9 cellular contexts compared by ENCODE assay signal in genomic region chr6:149450679-149451360, GRCh38. TPM values are rescaled to one million over a fixed set of nuclear protein-coding genes. Genes with fewer than 3 reads are reported as not detected.
DNase-seq lines count a peak whose midpoint lies in the region; ATAC-seq and TF ChIP-seq lines count a peak whose summit lies in the region.
"Had no signal": no experiment of that assay in that cellular context is flagged by ENCODE, and none has a peak within 500 bp of the region (broad histone marks: within the 10 kb centered on the region; RNA-seq: fewer than 3 reads in every experiment).

No MANE protein-coding gene starts in this region.

- H3K27ac ChIP-seq in esophagus muscularis mucosa (replicated peaks in 1 of 4) (peak overlapping the region in 3 of 4 donors; percentile 26 to 62 (median 57)), uterus (no peak overlapping the region)
- H3K27ac ChIP-seq: SK-N-MC had no signal

- no peak for TF ChIP-seq CTCF in MCF 10A (IDR thresholded peaks at IDR 0.05; ENCODE audit: unreplicated experiment)
- no peak for TF ChIP-seq CTCF in esophagus muscularis mucosa (IDR thresholded peaks at IDR 0.05)
- no peak for TF ChIP-seq CTCF in uterus (IDR thresholded peaks at IDR 0.05)

- WGBS in esophagus muscularis mucosa: 14% methylated on average over 7 of the region's 85 CpGs

- no peak overlapping the region for H3K4me3 Mint-ChIP-seq in MCF 10A (ENCODE audit: unreplicated experiment)
- H3K4me3 Mint-ChIP-seq in naive thymus-derived CD8-positive, alpha-beta T cell: peak overlapping the region in 8 of 10 donors; percentile 24 to 71 (median 58)

- peaks cover 0 to 31% (median 3%) of the 10 kb centered on the region in 4 donors for H3K27me3 ChIP-seq in esophagus muscularis mucosa
- H3K27me3 ChIP-seq in uterus: no peaks in the 10 kb centered on the region

- no peaks in the 10 kb centered on the region for H3K27me3 Mint-ChIP-seq in MCF 10A (ENCODE audit: insufficient read depth, unreplicated experiment)
- H3K27me3 Mint-ChIP-seq in naive thymus-derived CD8-positive, alpha-beta T cell: peaks cover 0 to 8% (median 0%) of the 10 kb centered on the region in 5 donors

- CTCF ChIA-PET in MCF 10A (lab: Yijun Ruan, JAX): no interaction called here

- in situ Hi-C loops in T47D (cut with HindIII; ENCODE audit: low pct_unique_long_range_greater_than_20kb, low sequenced_read_pairs): no loop called here

- H3K36me3 Mint-ChIP-seq in MCF 10A (ENCODE audit: insufficient read depth, unreplicated experiment): no peaks in the 10 kb centered on the region
- peaks cover 0 to 26% (median 2%) of the 10 kb centered on the region in 3 donors for H3K36me3 Mint-ChIP-seq in naive thymus-derived CD8-positive, alpha-beta T cell

- H3K9me3 ChIP-seq in esophagus muscularis mucosa (no peaks in the 10 kb centered on the region), uterus (no peaks in the 10 kb centered on the region)

- H3K4me1 ChIP-seq in esophagus muscularis mucosa (peaks cover 38 to 57% (median 51%) of the 10 kb centered on the region in 4 donors), uterus (peaks cover 0 to 14% of the 10 kb centered on the region in 2 donors)

- DNase-seq in T47D (ENCODE audit: low read depth in 1 of 2, low spot score in 1 of 2) (peak; percentile 45 to 57), MCF 10A (ENCODE audit: unreplicated experiment) (no peak), esophagus muscularis mucosa (ENCODE audit: extremely low spot score) (no peak), uterus (peak in 1 of 2 donors; percentile 35)
- DNase-seq in naive thymus-derived CD8-positive, alpha-beta T cell: peak in 2 of 10 donors; percentile 12 to 14
- DNase-seq in stimulated activated CD4-positive, alpha-beta T cell treated with anti-CD3 and anti-CD28 coated beads, Interleukin-4, amount 100 ng/mL, for 1 hour: no peak
- DNase-seq in NK-92 treated with Interleukin-12 subunit alpha and Interleukin-12 subunit beta, amount 100 ng/mL, for 24 hours (lab: John Stamatoyannopoulos, UW): no peak

- no peak for TF ChIP-seq POLR2A in esophagus muscularis mucosa (IDR thresholded peaks at IDR 0.05; ENCODE audit: low read depth)
- no peak for TF ChIP-seq POLR2A in uterus (IDR thresholded peaks at IDR 0.05)

- no peaks in the 10 kb centered on the region for H3K36me3 ChIP-seq in esophagus muscularis mucosa
- no peaks in the 10 kb centered on the region for H3K36me3 ChIP-seq in uterus

- POLR2A ChIA-PET in MCF 10A (lab: Yijun Ruan, JAX): no interaction called here
- POLR2A ChIA-PET in naive thymus-derived CD8-positive, alpha-beta T cell (lab: Charles Lee): interaction anchor here (0.5 to 2.0 kb wide), 4 partner anchors 24 to 298 kb away, joined by 3 to 5 read pairs (median 4); no protein-coding TSS in a partner anchor

- intact Hi-C loops in MCF 10A (cut with micrococcal nuclease): no loop called here
- intact Hi-C loops in esophagus muscularis mucosa (cut with DNase I): loop anchor here (5.0 kb wide), 1 partner anchor 66 kb away; no protein-coding TSS in a partner anchor
- intact Hi-C loops in uterus (cut with DNase I; ENCODE audit: low total_unique reads): no loop called here

- no TSS peak for BruUV-seq in MCF 10A (replicated peaks; lab: Mats Ljungman, UMichigan)

- peak overlapping the region; percentile 58 to 65 (median 60) for H3K4me3 ChIP-seq in esophagus muscularis mucosa
- H3K4me3 ChIP-seq in uterus: peak overlapping the region; percentile 1 to 32
- H3K4me3 ChIP-seq: SK-N-MC had no signal

- no peak for TF ChIP-seq EP300 in esophagus muscularis mucosa (IDR thresholded peaks at IDR 0.05)

- H3K27ac Mint-ChIP-seq in MCF 10A (ENCODE audit: low read depth, unreplicated experiment): no peak overlapping the region
- no peak overlapping the region for H3K27ac Mint-ChIP-seq in naive thymus-derived CD8-positive, alpha-beta T cell

- H3K9me3 Mint-ChIP-seq in MCF 10A (ENCODE audit: unreplicated experiment): no peaks in the 10 kb centered on the region
- no peaks in the 10 kb centered on the region for H3K9me3 Mint-ChIP-seq in naive thymus-derived CD8-positive, alpha-beta T cell

- ATAC-seq in naive thymus-derived CD8-positive, alpha-beta T cell: peak; percentile 18 to 29
- ATAC-seq in GM21529 (IDR thresholded peaks at IDR 0.05; ENCODE audit: unreplicated experiment): no peak

- H3K4me1 Mint-ChIP-seq in MCF 10A (ENCODE audit: insufficient read depth, unreplicated experiment): peaks cover 6% of the 10 kb centered on the region
- H3K4me1 Mint-ChIP-seq in naive thymus-derived CD8-positive, alpha-beta T cell: peaks cover 2 to 16% (median 7%) of the 10 kb centered on the region in 4 donors

RNA-seq across cellular contexts. Expression of gene ZC3H12D, which starts 34.0 kb away (rescaled TPM):
- total RNA-seq in MCF 10A (2022): 0.29 TPM in 1 of 2 replicates, not detected in the other
- total RNA-seq in esophagus muscularis mucosa: 1 to 10 TPM in 1 of 4 donors, under 1 TPM in 3; 0.63 to 5.8 (median 0.87) TPM
- 10 to 100 TPM; 61.9 to 63.5 TPM for total RNA-seq in naive thymus-derived CD8-positive, alpha-beta T cell
- polyA plus RNA-seq in naive thymus-derived CD8-positive, alpha-beta T cell: 1 to 10 TPM; 1.1 to 1.7 (median 1.5) TPM
- 1 to 10 TPM in 1 of 4 donors, under 1 TPM in 2, not detected in 1; 0.26 to 1.7 (median 0.40) TPM for total RNA-seq in uterus

RNA-seq across cellular contexts. Expression of gene SUMO4, which starts 50.8 kb away (rescaled TPM):
- total RNA-seq in MCF 10A (2022): 1.6 and 2.1 TPM in 2 replicates
- 1 to 10 TPM in 2 of 4 donors, under 1 TPM in 2; 0.58 to 2.1 (median 1.0) TPM for total RNA-seq in esophagus muscularis mucosa
- total RNA-seq in naive thymus-derived CD8-positive, alpha-beta T cell: 1 to 10 TPM; 5.1 to 6.0 TPM
- polyA plus RNA-seq in naive thymus-derived CD8-positive, alpha-beta T cell: under 1 TPM; 0.30 to 0.80 (median 0.37) TPM
- 10 to 100 TPM in 1 of 4 donors, 1 to 10 TPM in 2, not detected in 1; 1.2 to 15.3 (median 5.9) TPM for total RNA-seq in uterus

Comparison
In these comparisons a context has a peak if more than half of its experiments do, and no peak if none do; other contexts are left out.
1. DNase-seq: peak in T47D (2 of 2); none in MCF 10A (single experiment), esophagus muscularis mucosa (single experiment), stimulated activated CD4-positive, alpha-beta T cell treated with anti-CD3 and anti-CD28 coated beads, Interleukin-4, amount 100 ng/mL, for 1 hour (single experiment) and NK-92 treated with Interleukin-12 subunit alpha and Interleukin-12 subunit beta, amount 100 ng/mL, for 24 hours (single experiment).
2. H3K27ac ChIP-seq: peak in esophagus muscularis mucosa (3 of 4); none in uterus (0 of 2).
3. RNA of gene ZC3H12D, which starts 34.0 kb away (total RNA-seq): 61.9 to 63.5 TPM in naive thymus-derived CD8-positive, alpha-beta T cell; 0.63 to 5.8 TPM in esophagus muscularis mucosa, 0.26 to 1.7 TPM in uterus and 0.29 TPM in MCF 10A; every median in the first group is over 4 times any median in the second.